In genomic region chr3:2334921-2335320, GRCh38 we compare ENCODE assay signal across 24 cellular contexts.
"Had no signal": no experiment of that assay in that cellular context is flagged by ENCODE, and none has a peak within 500 bp of the region (broad histone marks: within the 10 kb centered on the region; RNA-seq: fewer than 3 reads in every experiment).

No MANE protein-coding gene starts in this region.

- DNase-seq: activated CD4-positive, alpha-beta T cell treated with anti-CD3 and anti-CD28 coated beads for 4 hours; activated CD8-positive, alpha-beta memory T cell treated with anti-CD3 and anti-CD28 coated beads, Interleukin-2, amount 50 U/mL, for 4 hours; activated CD8-positive, alpha-beta T cell treated with anti-CD3 and anti-CD28 coated beads for 36 hours; activated effector memory CD4-positive, alpha-beta T cell treated with Interleukin-2 at 50 U/mL for 16 hours; activated naive CD4-positive, alpha-beta T cell; aorta; caudate nucleus; colonic mucosa; IMR-90; Kasumi-1; KBM-7; NCI-H1048; NCI-H1417 treated with DMSO at 0.1 percent for 48 hours; NCI-H2029; NCI-H226; NCI-H526; NK-92 treated with Interleukin-12 subunit alpha and Interleukin-12 subunit beta, amount 100 ng/mL, for 24 hours; OCI-M1; RPMI8226; T-cell; T-helper 2 cell had no signal

- ATAC-seq: activated CD4-positive, CD25-positive, alpha-beta regulatory T cell treated with anti-CD3 and anti-CD28 coated beads, Interleukin-2, amount 50 U/mL, for 24 hours; activated CD8-positive, alpha-beta T cell treated with anti-CD3 and anti-CD28 coated beads for 36 hours; Panc1; Right ventricle myocardium inferior; T-cell had no signal
